8 cellular contexts compared by ENCODE assay signal in the genomic region with DNA sequence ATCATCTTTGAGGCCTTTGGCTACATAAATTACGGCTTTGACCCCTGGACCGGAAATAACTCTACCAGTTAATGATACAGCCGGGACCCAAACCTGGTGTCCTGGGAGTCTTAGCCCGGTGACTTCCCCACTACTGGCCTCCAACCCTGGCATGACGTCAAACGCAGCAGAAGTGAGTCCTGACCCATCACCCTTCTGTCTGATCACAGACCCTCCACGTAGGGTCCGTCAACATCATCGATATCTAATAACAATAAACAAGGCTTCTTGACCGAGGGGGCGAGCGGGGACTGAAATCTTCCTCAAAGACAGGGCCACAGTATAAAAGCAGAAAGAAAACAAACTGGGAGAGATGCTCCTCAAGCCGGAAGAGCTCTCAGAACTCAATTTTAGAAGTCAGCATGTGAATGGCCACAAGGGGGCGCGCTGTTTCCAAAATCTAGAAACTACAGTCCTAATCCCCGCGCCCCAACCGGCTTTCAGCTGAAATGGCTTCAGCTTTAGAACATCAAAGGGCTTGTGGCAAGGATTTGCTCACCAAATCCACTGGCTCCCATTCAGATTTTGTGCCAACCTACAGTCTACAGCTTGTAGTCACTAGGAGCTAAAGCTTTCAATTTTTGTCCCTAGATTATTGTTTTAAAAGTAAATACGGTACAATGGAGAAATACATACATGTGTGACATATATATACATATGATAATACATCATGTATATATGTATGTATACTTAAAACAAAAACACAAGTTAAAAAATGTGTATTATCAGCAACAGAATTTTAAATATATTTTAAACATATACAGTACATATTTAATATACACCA. TPM values are rescaled to one million over a fixed set of nuclear protein-coding genes. Genes with fewer than 3 reads are reported as not detected.
DNase-seq lines count a peak whose midpoint lies in the region; ATAC-seq and TF ChIP-seq lines count a peak whose summit lies in the region.

No MANE protein-coding gene starts in this region.

- peak; percentile 73 for DNase-seq in DMS79 treated with DMSO at 0.1 percent for 48 hours (lab: John Stamatoyannopoulos, UW)
- DNase-seq in NCI-H128 (lab: John Stamatoyannopoulos, UW; ENCODE audit: unreplicated experiment), result peak; percentile 69
- DNase-seq in activated naive CD4-positive, alpha-beta T cell treated with anti-CD3 and anti-CD28 coated beads, Interleukin-2, amount 50 U/mL, for 16 hours, result peak; percentile 93
- DNase-seq in glutamatergic neuron, result peak; percentile 95
- peak; percentile 96 for DNase-seq in pons (ENCODE audit: low spot score)
- DNase-seq in upper lobe of left lung, result peak in 1 of 2 donors; percentile 95

- H3K4me1 Mint-ChIP-seq in glutamatergic neuron (ENCODE audit: low read depth, unreplicated experiment), result peaks cover 1% of the 10 kb centered on the region

- WGBS in upper lobe of left lung, 2 donors, result 13 to 22% methylated on average over 15 to 19 of the region's 19 CpGs

- no peaks in the 10 kb centered on the region for H3K27me3 ChIP-seq in upper lobe of left lung

- H3K36me3 Mint-ChIP-seq in glutamatergic neuron (ENCODE audit: unreplicated experiment), result no peaks in the 10 kb centered on the region

- CTCF ChIA-PET in HEK293 (lab: Yijun Ruan, JAX), result interaction anchor here (0.6 to 2.4 kb wide), 27 partner anchors 10 to 1774 kb away, joined by 3 to 8 read pairs (median 3); no protein-coding TSS in a partner anchor

- POLR2A ChIA-PET in HEK293 (lab: Yijun Ruan, JAX), result interaction anchor here (1.1 to 1.7 kb wide), 3 partner anchors 210 to 470 kb away, joined by 4 to 8 read pairs (median 8); a partner anchor contains a TSS

- no peaks in the 10 kb centered on the region for H3K9me3 ChIP-seq in HEK293 (ENCODE audit: control insufficient read depth, insufficient read depth, low read depth, low read length)
- H3K9me3 ChIP-seq in upper lobe of left lung, result no peaks in the 10 kb centered on the region

- no peak overlapping the region for H3K27ac ChIP-seq in HEK293 (ENCODE audit: extremely low read depth, low read depth, low read length)
- H3K27ac ChIP-seq in upper lobe of left lung, result peak overlapping the region in 2 of 4 donors; percentile 26 to 48

- TF ChIP-seq POLR2A in upper lobe of left lung (IDR thresholded peaks at IDR 0.05), result no peak

- no peak for TF ChIP-seq EP300 in upper lobe of left lung (IDR thresholded peaks at IDR 0.05)

- TF ChIP-seq CTCF in HEK293 (tag by site-specific recombination; IDR thresholded peaks at IDR 0.05) (peak; percentile 55; the same call in 1 of the 2 replicates), glutamatergic neuron (IDR thresholded peaks at IDR 0.05; ENCODE audit: partially characterized antibody, unreplicated experiment) (peak; percentile 98), upper lobe of left lung (IDR thresholded peaks at IDR 0.05) (peak; percentile 79 to 88 (median 86))

- H3K4me3 Mint-ChIP-seq in glutamatergic neuron (ENCODE audit: unreplicated experiment), result no peak overlapping the region

- no peaks in the 10 kb centered on the region for H3K36me3 ChIP-seq in HEK293 (ENCODE audit: control insufficient read depth in 2 of 2, insufficient read depth in 1 of 2, low read length in 2 of 2)
- H3K36me3 ChIP-seq in upper lobe of left lung, result no peaks in the 10 kb centered on the region

- ATAC-seq in SK-N-SH treated with all-trans-retinoic acid at 6 μM for 48 hours, result peak; percentile 83
- peak; percentile 87 to 90 for ATAC-seq in upper lobe of left lung (ENCODE audit: low FRiP score in 2 of 2)

- no peaks in the 10 kb centered on the region for H3K27me3 Mint-ChIP-seq in glutamatergic neuron (ENCODE audit: unreplicated experiment)

- no peaks in the 10 kb centered on the region for H3K9me3 Mint-ChIP-seq in glutamatergic neuron (ENCODE audit: unreplicated experiment)

- H3K4me1 ChIP-seq in HEK293 (ENCODE audit: control insufficient read depth, insufficient read depth, low read length) (no peaks in the 10 kb centered on the region), upper lobe of left lung (peaks cover 0 to 4% (median 0%) of the 10 kb centered on the region in 4 donors)

- H3K4me3 ChIP-seq in HEK293 (ENCODE audit: low read depth, low read length) (no peak overlapping the region), upper lobe of left lung (no peak overlapping the region)

- H3K27ac Mint-ChIP-seq in glutamatergic neuron (ENCODE audit: unreplicated experiment), result no peak overlapping the region

TF ChIP-seq in HEK293, 187 proteins besides CTCF, POLR2A, EP300 and RAD21 (continues in another document):
- TF ChIP-seq ZNF791 (tag by site-specific recombination; IDR thresholded peaks at IDR 0.05) (no peak), ZNF501 (tag by site-specific recombination; IDR thresholded peaks at IDR 0.05) (no peak), ZNF654 (tag by site-specific recombination; IDR thresholded peaks at IDR 0.05; ENCODE audit: low read depth) (peak; percentile 78), ZNF776 (tag by site-specific recombination; IDR thresholded peaks at IDR 0.05; ENCODE audit: borderline replicate concordance) (no peak), ZNF660 (tag by site-specific recombination; IDR thresholded peaks at IDR 0.05) (peak; percentile 58; the same call in 1 of the 2 replicates), ZNF350 (tag by site-specific recombination; IDR thresholded peaks at IDR 0.05) (no peak), FEZF1 (tag by site-specific recombination; IDR thresholded peaks at IDR 0.05) (no peak), TCF7L2 (IDR thresholded peaks at IDR 0.05; ENCODE audit: borderline replicate concordance, low read depth, low read length) (peak; percentile 88; the same call in 1 of the 2 replicates), ZNF155 (tag by site-specific recombination; IDR thresholded peaks at IDR 0.05) (no peak)
- TF ChIP-seq, protein P1, sequence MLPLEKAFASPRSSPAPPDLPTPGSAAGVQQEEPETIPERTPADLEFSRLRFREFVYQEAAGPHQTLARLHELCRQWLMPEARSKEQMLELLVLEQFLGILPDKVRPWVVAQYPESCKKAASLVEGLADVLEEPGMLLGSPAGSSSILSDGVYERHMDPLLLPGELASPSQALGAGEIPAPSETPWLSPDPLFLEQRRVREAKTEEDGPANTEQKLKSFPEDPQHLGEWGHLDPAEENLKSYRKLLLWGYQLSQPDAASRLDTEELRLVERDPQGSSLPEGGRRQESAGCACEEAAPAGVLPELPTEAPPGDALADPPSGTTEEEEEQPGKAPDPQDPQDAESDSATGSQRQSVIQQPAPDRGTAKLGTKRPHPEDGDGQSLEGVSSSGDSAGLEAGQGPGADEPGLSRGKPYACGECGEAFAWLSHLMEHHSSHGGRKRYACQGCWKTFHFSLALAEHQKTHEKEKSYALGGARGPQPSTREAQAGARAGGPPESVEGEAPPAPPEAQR (tag by site-specific recombination; IDR thresholded peaks at IDR 0.05), result no peak

TF ChIP-seq in SK-N-SH treated with all-trans-retinoic acid at 6 μM for 48 hours, 23 proteins besides CTCF, POLR2A, EP300 and RAD21:
- TF ChIP-seq RARB (CRISPR knock-in tag; IDR thresholded peaks at IDR 0.05), result no peak
- TF ChIP-seq, protein P2, sequence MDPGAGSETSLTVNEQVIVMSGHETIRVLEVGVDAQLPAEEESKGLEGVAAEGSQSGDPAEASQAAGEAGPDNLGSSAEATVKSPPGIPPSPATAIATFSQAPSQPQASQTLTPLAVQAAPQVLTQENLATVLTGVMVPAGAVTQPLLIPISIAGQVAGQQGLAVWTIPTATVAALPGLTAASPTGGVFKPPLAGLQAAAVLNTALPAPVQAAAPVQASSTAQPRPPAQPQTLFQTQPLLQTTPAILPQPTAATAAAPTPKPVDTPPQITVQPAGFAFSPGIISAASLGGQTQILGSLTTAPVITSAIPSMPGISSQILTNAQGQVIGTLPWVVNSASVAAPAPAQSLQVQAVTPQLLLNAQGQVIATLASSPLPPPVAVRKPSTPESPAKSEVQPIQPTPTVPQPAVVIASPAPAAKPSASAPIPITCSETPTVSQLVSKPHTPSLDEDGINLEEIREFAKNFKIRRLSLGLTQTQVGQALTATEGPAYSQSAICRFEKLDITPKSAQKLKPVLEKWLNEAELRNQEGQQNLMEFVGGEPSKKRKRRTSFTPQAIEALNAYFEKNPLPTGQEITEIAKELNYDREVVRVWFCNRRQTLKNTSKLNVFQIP (CRISPR knock-in tag; IDR thresholded peaks at IDR 0.05; ENCODE audit: borderline replicate concordance, low read depth), result no peak
- TF ChIP-seq ZNF70 (CRISPR knock-in tag; IDR thresholded peaks at IDR 0.05), result no peak
- TF ChIP-seq ZFP30 (CRISPR knock-in tag; IDR thresholded peaks at IDR 0.05), result no peak
- TF ChIP-seq ESRRG (CRISPR knock-in tag; IDR thresholded peaks at IDR 0.05), result no peak
- TF ChIP-seq ZC3H10 (CRISPR knock-in tag; IDR thresholded peaks at IDR 0.05), result no peak
- no peak for TF ChIP-seq BACH2 (CRISPR knock-in tag; IDR thresholded peaks at IDR 0.05; ENCODE audit: borderline replicate concordance)
- TF ChIP-seq OSR1 (CRISPR knock-in tag; IDR thresholded peaks at IDR 0.05), result no peak
- TF ChIP-seq ISL1 (CRISPR knock-in tag; IDR thresholded peaks at IDR 0.05), result no peak
- TF ChIP-seq PPARA (CRISPR knock-in tag; IDR thresholded peaks at IDR 0.05; ENCODE audit: borderline replicate concordance), result no peak

RNA-seq across cellular contexts. Expression of a gene that starts 46.4 kb away (rescaled TPM):
- total RNA-seq in glutamatergic neuron (ENCODE audit: unreplicated experiment) (not detected), upper lobe of left lung (under 1 TPM in 3 of 6 donors, not detected in 3; 0.30 to 0.37 (median 0.34) TPM)
